In genomic region chr7:6465862-6466261, GRCh38 we compare ENCODE assay signal across 15 cellular contexts. TPM values are rescaled to one million over a fixed set of nuclear protein-coding genes. Genes with fewer than 3 reads are reported as not detected.
DNase-seq lines count a peak whose midpoint lies in the region; ATAC-seq and TF ChIP-seq lines count a peak whose summit lies in the region.
"Had no signal": no experiment of that assay in that cellular context is flagged by ENCODE, and none has a peak within 500 bp of the region (broad histone marks: within the 10 kb centered on the region; RNA-seq: fewer than 3 reads in every experiment).

No MANE protein-coding gene starts in this region.

- H3K27ac ChIP-seq in endodermal cell (ENCODE audit: low read depth, low read length) (no peak overlapping the region), Peyer's patch (no peak overlapping the region)
- H3K27ac ChIP-seq: BLaER1 treated with 17β-estradiol and CSF1 and Interleukin-3, amounts not matched to agents 10 nM and 100 nM had no signal

- TF ChIP-seq POLR2A in GM18505 (IDR thresholded peaks at IDR 0.05; ENCODE audit: borderline replicate concordance, extremely low read depth, insufficient read depth, insufficient read length) (no peak), Peyer's patch (IDR thresholded peaks at IDR 0.05) (no peak)

- H3K27me3 ChIP-seq in endodermal cell (ENCODE audit: control insufficient read depth, insufficient read depth, low read length, poor library complexity, severe bottlenecking) (no peaks in the 10 kb centered on the region), Peyer's patch (no peaks in the 10 kb centered on the region)
- H3K27me3 ChIP-seq: BLaER1 treated with 17β-estradiol and CSF1 and Interleukin-3, amounts not matched to agents 10 nM and 100 nM had no signal

- H3K9ac ChIP-seq in endodermal cell (ENCODE audit: extremely low read depth, low read length, poor library complexity, severe bottlenecking), result no peak overlapping the region
- H3K9ac ChIP-seq: BLaER1 treated with 17β-estradiol and CSF1 and Interleukin-3, amounts not matched to agents 10 nM and 100 nM had no signal

- ATAC-seq in activated T-cell treated with anti-CD3 and anti-CD28 coated beads, Interleukin-2, amount 50 U/mL, for 72 hours (replicated peaks in 1 of 2), result no peak
- no peak for ATAC-seq in GM18505 (IDR thresholded peaks at IDR 0.05; ENCODE audit: unreplicated experiment)

- no peaks in the 10 kb centered on the region for H3K4me1 ChIP-seq in endodermal cell (ENCODE audit: control insufficient read depth, insufficient read depth, low read length)
- H3K4me1 ChIP-seq in Peyer's patch, result no peaks in the 10 kb centered on the region

- H3K4me1 Mint-ChIP-seq in activated T-cell treated with anti-CD3 and anti-CD28 coated beads, Interleukin-2, amount 50 U/mL, for 72 hours (ENCODE audit: low read depth), result no peaks in the 10 kb centered on the region
- peaks cover 28% of the 10 kb centered on the region for H3K4me1 Mint-ChIP-seq in HFFc6 (ENCODE audit: low read depth)
- H3K4me1 Mint-ChIP-seq in endodermal cell, result no peaks in the 10 kb centered on the region
- H3K4me1 Mint-ChIP-seq: H9 had no signal

- peak overlapping the region; percentile 42 for H3K27ac Mint-ChIP-seq in activated T-cell treated with anti-CD3 and anti-CD28 coated beads, Interleukin-2, amount 50 U/mL, for 72 hours
- peak overlapping the region; percentile 16; the same call in 1 of the 2 replicates for H3K27ac Mint-ChIP-seq in HFFc6
- H3K27ac Mint-ChIP-seq in endodermal cell, result no peak overlapping the region
- H3K27ac Mint-ChIP-seq: H9 had no signal

- no peak overlapping the region for H3K4me3 Mint-ChIP-seq in activated T-cell treated with anti-CD3 and anti-CD28 coated beads, Interleukin-2, amount 50 U/mL, for 72 hours
- H3K4me3 Mint-ChIP-seq in HFFc6 (no peak overlapping the region), endodermal cell (no peak overlapping the region)
- H3K4me3 Mint-ChIP-seq: CD4-positive, CD25-positive, alpha-beta regulatory T cell; H9 had no signal

- no peak for TF ChIP-seq CTCF in HFFc6 (IDR thresholded peaks at IDR 0.05)
- TF ChIP-seq CTCF in endodermal cell (conservative IDR thresholded peaks at IDR 0.05), result no peak
- no peak for TF ChIP-seq CTCF in Peyer's patch (IDR thresholded peaks at IDR 0.05)

- peak overlapping the region; percentile 8 for H3K4me3 ChIP-seq in endodermal cell (ENCODE audit: low read length)
- H3K4me3 ChIP-seq in Peyer's patch, result no peak overlapping the region
- H3K4me3 ChIP-seq: BLaER1 treated with 17β-estradiol and CSF1 and Interleukin-3, amounts not matched to agents 10 nM and 100 nM had no signal

- H3K9me3 ChIP-seq in endodermal cell (ENCODE audit: control insufficient read depth, low read length), result peaks cover 49% of the 10 kb centered on the region
- H3K9me3 ChIP-seq in Peyer's patch, result no peaks in the 10 kb centered on the region

- H3K27me3 Mint-ChIP-seq in activated T-cell treated with anti-CD3 and anti-CD28 coated beads, Interleukin-2, amount 50 U/mL, for 72 hours (ENCODE audit: low read depth), result no peaks in the 10 kb centered on the region
- H3K27me3 Mint-ChIP-seq in HFFc6 (ENCODE audit: insufficient read depth), result no peaks in the 10 kb centered on the region; the same call in none of the 2 replicates
- H3K27me3 Mint-ChIP-seq in endodermal cell (ENCODE audit: insufficient read depth), result no peaks in the 10 kb centered on the region
- H3K27me3 Mint-ChIP-seq: CD4-positive, CD25-positive, alpha-beta regulatory T cell had no signal

- H3K36me3 Mint-ChIP-seq in activated T-cell treated with anti-CD3 and anti-CD28 coated beads, Interleukin-2, amount 50 U/mL, for 72 hours (ENCODE audit: insufficient read depth in 2 of 2), result peaks cover 7 to 34% of the 10 kb centered on the region in 2 donors
- peaks cover 63% of the 10 kb centered on the region for H3K36me3 Mint-ChIP-seq in HFFc6 (ENCODE audit: low read depth)
- peaks cover 85% of the 10 kb centered on the region for H3K36me3 Mint-ChIP-seq in endodermal cell (ENCODE audit: low read depth)

- WGBS in endodermal cell (ENCODE audit: insufficient coverage in 1 of 2, insufficient read length in 1 of 2), 2 experiments, result 97 to 100% methylated on average over 3 to 8 of the region's 8 CpGs

- no peak for DNase-seq in activated T-cell treated with anti-CD3 and anti-CD28 coated beads, Interleukin-2, amount 50 U/mL, for 72 hours
- no peak for DNase-seq in activated T-cell treated with anti-CD3 and anti-CD28 coated beads, Interleukin-2, amount 50 U/mL, for 1 hour
- DNase-seq in HFFc6 (no peak), endodermal cell (no peak), DMS114 treated with DMSO at 0.1 percent for 48 hours (lab: John Stamatoyannopoulos, UW; ENCODE audit: unreplicated experiment) (no peak), Peyer's patch (no peak)
- DNase-seq: 8988T; AML-193; CD4-positive, CD25-positive, alpha-beta regulatory T cell; DND-41; GDM1; GOT3; H9 had no signal

- H3K9me3 Mint-ChIP-seq in activated T-cell treated with anti-CD3 and anti-CD28 coated beads, Interleukin-2, amount 50 U/mL, for 72 hours, result no peaks in the 10 kb centered on the region
- H3K9me3 Mint-ChIP-seq in HFFc6 (no peaks in the 10 kb centered on the region), endodermal cell (peaks cover 45% of the 10 kb centered on the region)
- H3K9me3 Mint-ChIP-seq: CD4-positive, CD25-positive, alpha-beta regulatory T cell had no signal

- H3K36me3 ChIP-seq in endodermal cell (ENCODE audit: control insufficient read depth, insufficient read depth, low read length), result peaks cover 90% of the 10 kb centered on the region
- H3K36me3 ChIP-seq in Peyer's patch, result peaks cover 0 to 92% (median 0%) of the 10 kb centered on the region in 3 donors

RNA-seq across cellular contexts. Expression of gene KDELR2, which starts 18.1 kb away (rescaled TPM):
- total RNA-seq in activated T-cell treated with anti-CD3 and anti-CD28 coated beads, Interleukin-2, amount 50 U/mL, for 72 hours, result 10 to 100 TPM; 64.9 to 88.0 TPM
- total RNA-seq in HFFc6 (2021; fragmentation: NEBNext Ultra II Directional; extraction: Animal tissue kit (Norgen Biotek cat#: 25700)), result 100 to 1,000 TPM; 367 to 473 (median 416) TPM
- total RNA-seq in endodermal cell (100 to 1,000 TPM in 1 of 2 donors, 10 to 100 TPM in 1; 90.2 to 123 TPM), Peyer's patch (100 to 1,000 TPM in 2 of 4 donors, 10 to 100 TPM in 2; 47.9 to 156 (median 115) TPM)
- polyA plus RNA-seq in endodermal cell (2013, experiment 1 of 2), result 103 TPM
- 113 TPM for polyA plus RNA-seq in endodermal cell (2013, experiment 2 of 2)

RNA-seq across cellular contexts. Expression of gene DAGLB, which starts 18.1 kb away (rescaled TPM):
- 10 to 100 TPM; 12.9 to 17.9 TPM for total RNA-seq in activated T-cell treated with anti-CD3 and anti-CD28 coated beads, Interleukin-2, amount 50 U/mL, for 72 hours
- 10 to 100 TPM; 29.2 to 39.5 (median 33.2) TPM for total RNA-seq in HFFc6 (2021; fragmentation: NEBNext Ultra II Directional; extraction: Animal tissue kit (Norgen Biotek cat#: 25700))
- 10 to 100 TPM; 22.7 to 24.5 TPM for total RNA-seq in endodermal cell
- polyA plus RNA-seq in endodermal cell (2013, experiment 1 of 2), result 22.6 TPM
- 17.2 TPM for polyA plus RNA-seq in endodermal cell (2013, experiment 2 of 2)
- 10 to 100 TPM in 3 of 4 donors, 1 to 10 TPM in 1; 9.1 to 36.3 (median 24.3) TPM for total RNA-seq in Peyer's patch
